In the genomic region with DNA sequence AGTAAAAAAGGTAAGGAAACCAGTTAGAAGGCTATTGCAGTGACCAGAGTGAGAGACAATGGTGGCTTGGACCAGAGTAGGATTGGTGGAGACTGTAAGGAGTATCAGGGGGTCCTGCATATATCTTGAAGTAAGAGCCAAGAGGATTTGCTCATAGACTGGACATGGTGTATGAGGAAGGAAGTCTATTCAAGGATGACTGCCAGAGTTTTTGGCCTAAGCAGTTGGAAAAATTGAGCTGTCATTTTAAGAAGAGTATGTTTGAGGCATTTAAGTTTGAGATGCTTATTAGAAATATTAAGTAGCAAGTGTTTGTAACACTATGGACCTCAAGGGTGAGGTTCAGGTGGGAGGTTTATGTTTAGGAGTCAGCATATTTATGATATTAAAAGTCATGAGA, we compare ENCODE assay signal across 3 cellular contexts.
TF ChIP-seq lines count a peak whose summit lies in the region.

No MANE protein-coding gene starts in this region.

TF ChIP-seq in SK-N-SH, 30 proteins besides CTCF, POLR2A, EP300 and RAD21 (continued from another document and continues in another):
- TF ChIP-seq, protein P1, sequence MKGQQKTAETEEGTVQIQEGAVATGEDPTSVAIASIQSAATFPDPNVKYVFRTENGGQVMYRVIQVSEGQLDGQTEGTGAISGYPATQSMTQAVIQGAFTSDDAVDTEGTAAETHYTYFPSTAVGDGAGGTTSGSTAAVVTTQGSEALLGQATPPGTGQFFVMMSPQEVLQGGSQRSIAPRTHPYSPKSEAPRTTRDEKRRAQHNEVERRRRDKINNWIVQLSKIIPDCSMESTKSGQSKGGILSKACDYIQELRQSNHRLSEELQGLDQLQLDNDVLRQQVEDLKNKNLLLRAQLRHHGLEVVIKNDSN (IDR thresholded peaks at IDR 0.05; ENCODE audit: borderline replicate concordance, low read depth), result no peak
- TF ChIP-seq, protein P2, sequence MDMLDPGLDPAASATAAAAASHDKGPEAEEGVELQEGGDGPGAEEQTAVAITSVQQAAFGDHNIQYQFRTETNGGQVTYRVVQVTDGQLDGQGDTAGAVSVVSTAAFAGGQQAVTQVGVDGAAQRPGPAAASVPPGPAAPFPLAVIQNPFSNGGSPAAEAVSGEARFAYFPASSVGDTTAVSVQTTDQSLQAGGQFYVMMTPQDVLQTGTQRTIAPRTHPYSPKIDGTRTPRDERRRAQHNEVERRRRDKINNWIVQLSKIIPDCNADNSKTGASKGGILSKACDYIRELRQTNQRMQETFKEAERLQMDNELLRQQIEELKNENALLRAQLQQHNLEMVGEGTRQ (IDR thresholded peaks at IDR 0.05; ENCODE audit: borderline replicate concordance, low read depth, low read length), result no peak
- TF ChIP-seq FOXM1 (IDR thresholded peaks at IDR 0.05; ENCODE audit: low read depth) (no peak), NRF1 (IDR thresholded peaks at IDR 0.05; ENCODE audit: low read depth, low read length) (no peak), GATA2 (CRISPR knock-in tag; IDR thresholded peaks at IDR 0.05) (no peak), FOSL2 (IDR thresholded peaks at IDR 0.05; ENCODE audit: borderline replicate concordance, low read depth) (no peak), YY1 (IDR thresholded peaks at IDR 0.05; ENCODE audit: low read depth) (no peak), MXI1 (IDR thresholded peaks at IDR 0.05; ENCODE audit: low read depth, low read length) (no peak), SIN3A (IDR thresholded peaks at IDR 0.05; ENCODE audit: borderline replicate concordance, low read depth, low read length) (no peak)
- TF ChIP-seq, protein P3, sequence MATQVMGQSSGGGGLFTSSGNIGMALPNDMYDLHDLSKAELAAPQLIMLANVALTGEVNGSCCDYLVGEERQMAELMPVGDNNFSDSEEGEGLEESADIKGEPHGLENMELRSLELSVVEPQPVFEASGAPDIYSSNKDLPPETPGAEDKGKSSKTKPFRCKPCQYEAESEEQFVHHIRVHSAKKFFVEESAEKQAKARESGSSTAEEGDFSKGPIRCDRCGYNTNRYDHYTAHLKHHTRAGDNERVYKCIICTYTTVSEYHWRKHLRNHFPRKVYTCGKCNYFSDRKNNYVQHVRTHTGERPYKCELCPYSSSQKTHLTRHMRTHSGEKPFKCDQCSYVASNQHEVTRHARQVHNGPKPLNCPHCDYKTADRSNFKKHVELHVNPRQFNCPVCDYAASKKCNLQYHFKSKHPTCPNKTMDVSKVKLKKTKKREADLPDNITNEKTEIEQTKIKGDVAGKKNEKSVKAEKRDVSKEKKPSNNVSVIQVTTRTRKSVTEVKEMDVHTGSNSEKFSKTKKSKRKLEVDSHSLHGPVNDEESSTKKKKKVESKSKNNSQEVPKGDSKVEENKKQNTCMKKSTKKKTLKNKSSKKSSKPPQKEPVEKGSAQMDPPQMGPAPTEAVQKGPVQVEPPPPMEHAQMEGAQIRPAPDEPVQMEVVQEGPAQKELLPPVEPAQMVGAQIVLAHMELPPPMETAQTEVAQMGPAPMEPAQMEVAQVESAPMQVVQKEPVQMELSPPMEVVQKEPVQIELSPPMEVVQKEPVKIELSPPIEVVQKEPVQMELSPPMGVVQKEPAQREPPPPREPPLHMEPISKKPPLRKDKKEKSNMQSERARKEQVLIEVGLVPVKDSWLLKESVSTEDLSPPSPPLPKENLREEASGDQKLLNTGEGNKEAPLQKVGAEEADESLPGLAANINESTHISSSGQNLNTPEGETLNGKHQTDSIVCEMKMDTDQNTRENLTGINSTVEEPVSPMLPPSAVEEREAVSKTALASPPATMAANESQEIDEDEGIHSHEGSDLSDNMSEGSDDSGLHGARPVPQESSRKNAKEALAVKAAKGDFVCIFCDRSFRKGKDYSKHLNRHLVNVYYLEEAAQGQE (IDR thresholded peaks at IDR 0.05; ENCODE audit: low read depth, low read length), result no peak
- TF ChIP-seq, protein P4, sequence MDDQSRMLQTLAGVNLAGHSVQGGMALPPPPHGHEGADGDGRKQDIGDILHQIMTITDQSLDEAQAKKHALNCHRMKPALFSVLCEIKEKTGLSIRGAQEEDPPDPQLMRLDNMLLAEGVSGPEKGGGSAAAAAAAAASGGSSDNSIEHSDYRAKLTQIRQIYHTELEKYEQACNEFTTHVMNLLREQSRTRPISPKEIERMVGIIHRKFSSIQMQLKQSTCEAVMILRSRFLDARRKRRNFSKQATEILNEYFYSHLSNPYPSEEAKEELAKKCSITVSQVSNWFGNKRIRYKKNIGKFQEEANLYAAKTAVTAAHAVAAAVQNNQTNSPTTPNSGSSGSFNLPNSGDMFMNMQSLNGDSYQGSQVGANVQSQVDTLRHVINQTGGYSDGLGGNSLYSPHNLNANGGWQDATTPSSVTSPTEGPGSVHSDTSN (IDR thresholded peaks at IDR 0.05), result no peak

TF ChIP-seq in SK-N-SH treated with all-trans-retinoic acid at 6 μM for 48 hours, 23 proteins besides CTCF, POLR2A, EP300 and RAD21 (continued from another document and continues in another):
- TF ChIP-seq, protein P5, sequence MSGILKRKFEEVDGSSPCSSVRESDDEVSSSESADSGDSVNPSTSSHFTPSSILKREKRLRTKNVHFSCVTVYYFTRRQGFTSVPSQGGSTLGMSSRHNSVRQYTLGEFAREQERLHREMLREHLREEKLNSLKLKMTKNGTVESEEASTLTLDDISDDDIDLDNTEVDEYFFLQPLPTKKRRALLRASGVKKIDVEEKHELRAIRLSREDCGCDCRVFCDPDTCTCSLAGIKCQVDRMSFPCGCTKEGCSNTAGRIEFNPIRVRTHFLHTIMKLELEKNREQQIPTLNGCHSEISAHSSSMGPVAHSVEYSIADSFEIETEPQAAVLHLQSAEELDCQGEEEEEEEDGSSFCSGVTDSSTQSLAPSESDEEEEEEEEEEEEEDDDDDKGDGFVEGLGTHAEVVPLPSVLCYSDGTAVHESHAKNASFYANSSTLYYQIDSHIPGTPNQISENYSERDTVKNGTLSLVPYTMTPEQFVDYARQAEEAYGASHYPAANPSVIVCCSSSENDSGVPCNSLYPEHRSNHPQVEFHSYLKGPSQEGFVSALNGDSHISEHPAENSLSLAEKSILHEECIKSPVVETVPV (CRISPR knock-in tag; IDR thresholded peaks at IDR 0.05), result no peak
- TF ChIP-seq, protein P6, sequence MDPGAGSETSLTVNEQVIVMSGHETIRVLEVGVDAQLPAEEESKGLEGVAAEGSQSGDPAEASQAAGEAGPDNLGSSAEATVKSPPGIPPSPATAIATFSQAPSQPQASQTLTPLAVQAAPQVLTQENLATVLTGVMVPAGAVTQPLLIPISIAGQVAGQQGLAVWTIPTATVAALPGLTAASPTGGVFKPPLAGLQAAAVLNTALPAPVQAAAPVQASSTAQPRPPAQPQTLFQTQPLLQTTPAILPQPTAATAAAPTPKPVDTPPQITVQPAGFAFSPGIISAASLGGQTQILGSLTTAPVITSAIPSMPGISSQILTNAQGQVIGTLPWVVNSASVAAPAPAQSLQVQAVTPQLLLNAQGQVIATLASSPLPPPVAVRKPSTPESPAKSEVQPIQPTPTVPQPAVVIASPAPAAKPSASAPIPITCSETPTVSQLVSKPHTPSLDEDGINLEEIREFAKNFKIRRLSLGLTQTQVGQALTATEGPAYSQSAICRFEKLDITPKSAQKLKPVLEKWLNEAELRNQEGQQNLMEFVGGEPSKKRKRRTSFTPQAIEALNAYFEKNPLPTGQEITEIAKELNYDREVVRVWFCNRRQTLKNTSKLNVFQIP (CRISPR knock-in tag; IDR thresholded peaks at IDR 0.05; ENCODE audit: borderline replicate concordance, low read depth), result no peak
- no peak for TF ChIP-seq OSR1 (CRISPR knock-in tag; IDR thresholded peaks at IDR 0.05)
- TF ChIP-seq RARB (CRISPR knock-in tag; IDR thresholded peaks at IDR 0.05), result no peak
- TF ChIP-seq GLIS3 (CRISPR knock-in tag; IDR thresholded peaks at IDR 0.05), result no peak
- TF ChIP-seq, protein P7, sequence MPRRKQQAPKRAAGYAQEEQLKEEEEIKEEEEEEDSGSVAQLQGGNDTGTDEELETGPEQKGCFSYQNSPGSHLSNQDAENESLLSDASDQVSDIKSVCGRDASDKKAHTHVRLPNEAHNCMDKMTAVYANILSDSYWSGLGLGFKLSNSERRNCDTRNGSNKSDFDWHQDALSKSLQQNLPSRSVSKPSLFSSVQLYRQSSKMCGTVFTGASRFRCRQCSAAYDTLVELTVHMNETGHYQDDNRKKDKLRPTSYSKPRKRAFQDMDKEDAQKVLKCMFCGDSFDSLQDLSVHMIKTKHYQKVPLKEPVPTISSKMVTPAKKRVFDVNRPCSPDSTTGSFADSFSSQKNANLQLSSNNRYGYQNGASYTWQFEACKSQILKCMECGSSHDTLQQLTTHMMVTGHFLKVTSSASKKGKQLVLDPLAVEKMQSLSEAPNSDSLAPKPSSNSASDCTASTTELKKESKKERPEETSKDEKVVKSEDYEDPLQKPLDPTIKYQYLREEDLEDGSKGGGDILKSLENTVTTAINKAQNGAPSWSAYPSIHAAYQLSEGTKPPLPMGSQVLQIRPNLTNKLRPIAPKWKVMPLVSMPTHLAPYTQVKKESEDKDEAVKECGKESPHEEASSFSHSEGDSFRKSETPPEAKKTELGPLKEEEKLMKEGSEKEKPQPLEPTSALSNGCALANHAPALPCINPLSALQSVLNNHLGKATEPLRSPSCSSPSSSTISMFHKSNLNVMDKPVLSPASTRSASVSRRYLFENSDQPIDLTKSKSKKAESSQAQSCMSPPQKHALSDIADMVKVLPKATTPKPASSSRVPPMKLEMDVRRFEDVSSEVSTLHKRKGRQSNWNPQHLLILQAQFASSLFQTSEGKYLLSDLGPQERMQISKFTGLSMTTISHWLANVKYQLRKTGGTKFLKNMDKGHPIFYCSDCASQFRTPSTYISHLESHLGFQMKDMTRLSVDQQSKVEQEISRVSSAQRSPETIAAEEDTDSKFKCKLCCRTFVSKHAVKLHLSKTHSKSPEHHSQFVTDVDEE (CRISPR knock-in tag; IDR thresholded peaks at IDR 0.05), result no peak
- no peak for TF ChIP-seq BACH2 (CRISPR knock-in tag; IDR thresholded peaks at IDR 0.05; ENCODE audit: borderline replicate concordance)
- no peak for TF ChIP-seq ZNF70 (CRISPR knock-in tag; IDR thresholded peaks at IDR 0.05)
- TF ChIP-seq SNAI2 (CRISPR knock-in tag; IDR thresholded peaks at IDR 0.05), result no peak
- no peak for TF ChIP-seq ZNF565 (CRISPR knock-in tag; conservative IDR thresholded peaks at IDR 0.05; ENCODE audit: low read depth)

TF ChIP-seq in GM12878, 131 proteins besides CTCF, POLR2A, EP300 and RAD21 (continues in another document):
- TF ChIP-seq, protein P8, sequence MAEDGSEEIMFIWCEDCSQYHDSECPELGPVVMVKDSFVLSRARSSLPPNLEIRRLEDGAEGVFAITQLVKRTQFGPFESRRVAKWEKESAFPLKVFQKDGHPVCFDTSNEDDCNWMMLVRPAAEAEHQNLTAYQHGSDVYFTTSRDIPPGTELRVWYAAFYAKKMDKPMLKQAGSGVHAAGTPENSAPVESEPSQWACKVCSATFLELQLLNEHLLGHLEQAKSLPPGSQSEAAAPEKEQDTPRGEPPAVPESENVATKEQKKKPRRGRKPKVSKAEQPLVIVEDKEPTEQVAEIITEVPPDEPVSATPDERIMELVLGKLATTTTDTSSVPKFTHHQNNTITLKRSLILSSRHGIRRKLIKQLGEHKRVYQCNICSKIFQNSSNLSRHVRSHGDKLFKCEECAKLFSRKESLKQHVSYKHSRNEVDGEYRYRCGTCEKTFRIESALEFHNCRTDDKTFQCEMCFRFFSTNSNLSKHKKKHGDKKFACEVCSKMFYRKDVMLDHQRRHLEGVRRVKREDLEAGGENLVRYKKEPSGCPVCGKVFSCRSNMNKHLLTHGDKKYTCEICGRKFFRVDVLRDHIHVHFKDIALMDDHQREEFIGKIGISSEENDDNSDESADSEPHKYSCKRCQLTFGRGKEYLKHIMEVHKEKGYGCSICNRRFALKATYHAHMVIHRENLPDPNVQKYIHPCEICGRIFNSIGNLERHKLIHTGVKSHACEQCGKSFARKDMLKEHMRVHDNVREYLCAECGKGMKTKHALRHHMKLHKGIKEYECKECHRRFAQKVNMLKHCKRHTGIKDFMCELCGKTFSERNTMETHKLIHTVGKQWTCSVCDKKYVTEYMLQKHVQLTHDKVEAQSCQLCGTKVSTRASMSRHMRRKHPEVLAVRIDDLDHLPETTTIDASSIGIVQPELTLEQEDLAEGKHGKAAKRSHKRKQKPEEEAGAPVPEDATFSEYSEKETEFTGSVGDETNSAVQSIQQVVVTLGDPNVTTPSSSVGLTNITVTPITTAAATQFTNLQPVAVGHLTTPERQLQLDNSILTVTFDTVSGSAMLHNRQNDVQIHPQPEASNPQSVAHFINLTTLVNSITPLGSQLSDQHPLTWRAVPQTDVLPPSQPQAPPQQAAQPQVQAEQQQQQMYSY (CRISPR knock-in tag; IDR thresholded peaks at IDR 0.05), result no peak
- no peak for TF ChIP-seq TAF1 (IDR thresholded peaks at IDR 0.05; ENCODE audit: borderline replicate concordance, low read depth, low read length)
- no peak for TF ChIP-seq ZNF217 (IDR thresholded peaks at IDR 0.05)
- TF ChIP-seq, protein P9, sequence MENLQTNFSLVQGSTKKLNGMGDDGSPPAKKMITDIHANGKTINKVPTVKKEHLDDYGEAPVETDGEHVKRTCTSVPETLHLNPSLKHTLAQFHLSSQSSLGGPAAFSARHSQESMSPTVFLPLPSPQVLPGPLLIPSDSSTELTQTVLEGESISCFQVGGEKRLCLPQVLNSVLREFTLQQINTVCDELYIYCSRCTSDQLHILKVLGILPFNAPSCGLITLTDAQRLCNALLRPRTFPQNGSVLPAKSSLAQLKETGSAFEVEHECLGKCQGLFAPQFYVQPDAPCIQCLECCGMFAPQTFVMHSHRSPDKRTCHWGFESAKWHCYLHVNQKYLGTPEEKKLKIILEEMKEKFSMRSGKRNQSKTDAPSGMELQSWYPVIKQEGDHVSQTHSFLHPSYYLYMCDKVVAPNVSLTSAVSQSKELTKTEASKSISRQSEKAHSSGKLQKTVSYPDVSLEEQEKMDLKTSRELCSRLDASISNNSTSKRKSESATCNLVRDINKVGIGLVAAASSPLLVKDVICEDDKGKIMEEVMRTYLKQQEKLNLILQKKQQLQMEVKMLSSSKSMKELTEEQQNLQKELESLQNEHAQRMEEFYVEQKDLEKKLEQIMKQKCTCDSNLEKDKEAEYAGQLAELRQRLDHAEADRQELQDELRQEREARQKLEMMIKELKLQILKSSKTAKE (IDR thresholded peaks at IDR 0.05; ENCODE audit: low read depth, poor library complexity, severe bottlenecking), result no peak
- TF ChIP-seq, protein P10, sequence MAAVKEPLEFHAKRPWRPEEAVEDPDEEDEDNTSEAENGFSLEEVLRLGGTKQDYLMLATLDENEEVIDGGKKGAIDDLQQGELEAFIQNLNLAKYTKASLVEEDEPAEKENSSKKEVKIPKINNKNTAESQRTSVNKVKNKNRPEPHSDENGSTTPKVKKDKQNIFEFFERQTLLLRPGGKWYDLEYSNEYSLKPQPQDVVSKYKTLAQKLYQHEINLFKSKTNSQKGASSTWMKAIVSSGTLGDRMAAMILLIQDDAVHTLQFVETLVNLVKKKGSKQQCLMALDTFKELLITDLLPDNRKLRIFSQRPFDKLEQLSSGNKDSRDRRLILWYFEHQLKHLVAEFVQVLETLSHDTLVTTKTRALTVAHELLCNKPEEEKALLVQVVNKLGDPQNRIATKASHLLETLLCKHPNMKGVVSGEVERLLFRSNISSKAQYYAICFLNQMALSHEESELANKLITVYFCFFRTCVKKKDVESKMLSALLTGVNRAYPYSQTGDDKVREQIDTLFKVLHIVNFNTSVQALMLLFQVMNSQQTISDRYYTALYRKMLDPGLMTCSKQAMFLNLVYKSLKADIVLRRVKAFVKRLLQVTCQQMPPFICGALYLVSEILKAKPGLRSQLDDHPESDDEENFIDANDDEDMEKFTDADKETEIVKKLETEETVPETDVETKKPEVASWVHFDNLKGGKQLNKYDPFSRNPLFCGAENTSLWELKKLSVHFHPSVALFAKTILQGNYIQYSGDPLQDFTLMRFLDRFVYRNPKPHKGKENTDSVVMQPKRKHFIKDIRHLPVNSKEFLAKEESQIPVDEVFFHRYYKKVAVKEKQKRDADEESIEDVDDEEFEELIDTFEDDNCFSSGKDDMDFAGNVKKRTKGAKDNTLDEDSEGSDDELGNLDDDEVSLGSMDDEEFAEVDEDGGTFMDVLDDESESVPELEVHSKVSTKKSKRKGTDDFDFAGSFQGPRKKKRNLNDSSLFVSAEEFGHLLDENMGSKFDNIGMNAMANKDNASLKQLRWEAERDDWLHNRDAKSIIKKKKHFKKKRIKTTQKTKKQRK (IDR thresholded peaks at IDR 0.05; ENCODE audit: low read depth, low read length), result no peak
- TF ChIP-seq, protein P11, sequence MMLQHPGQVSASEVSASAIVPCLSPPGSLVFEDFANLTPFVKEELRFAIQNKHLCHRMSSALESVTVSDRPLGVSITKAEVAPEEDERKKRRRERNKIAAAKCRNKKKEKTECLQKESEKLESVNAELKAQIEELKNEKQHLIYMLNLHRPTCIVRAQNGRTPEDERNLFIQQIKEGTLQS (IDR thresholded peaks at IDR 0.05; ENCODE audit: borderline replicate concordance, extremely low read depth, low read depth, low read length), result no peak
